In the genomic region with DNA sequence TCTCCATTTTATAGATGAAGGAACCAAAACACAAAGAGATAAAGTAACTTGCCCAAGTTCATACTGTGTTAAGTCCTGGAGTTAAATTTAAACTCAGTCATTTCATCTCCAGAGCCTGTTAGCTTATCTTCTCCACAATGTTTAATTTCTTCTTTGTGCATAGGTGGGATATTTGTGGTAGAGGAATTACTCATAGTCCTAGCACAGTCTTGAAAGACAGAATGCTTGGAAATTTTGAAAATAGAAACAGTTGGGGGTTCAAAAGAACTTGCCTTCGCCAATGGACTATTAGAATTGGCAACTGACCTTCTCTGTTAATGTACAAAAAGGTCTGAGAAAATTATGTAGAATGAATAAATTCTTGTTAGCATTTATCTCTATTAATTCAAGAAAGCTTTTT, we compare ENCODE assay signal across 22 cellular contexts.
A peak's percentile ranks its signal among the peaks of the same experiment; 100 is the strongest.
DNase-seq lines count a peak whose midpoint lies in the region; ATAC-seq, FAIRE-seq and TF ChIP-seq lines count a peak whose summit lies in the region.
"Had no signal": no experiment of that assay in that cellular context is flagged by ENCODE, and none has a peak within 500 bp of the region (broad histone marks: within the 10 kb centered on the region; RNA-seq: fewer than 3 reads in every experiment).

No MANE protein-coding gene starts in this region.

- no peak for TF ChIP-seq POLR2A in esophagus squamous epithelium (IDR thresholded peaks at IDR 0.05)

- TF ChIP-seq CTCF in astrocyte (IDR thresholded peaks at IDR 0.05; ENCODE audit: insufficient read depth, low read depth, low read length) (no peak), esophagus squamous epithelium (IDR thresholded peaks at IDR 0.05) (no peak)

- intact Hi-C loops in esophagus squamous epithelium (cut with DNase I), result no loop called here

- H3K9me3 ChIP-seq in astrocyte (ENCODE audit: insufficient read depth, low read depth, low read length) (no peaks in the 10 kb centered on the region), esophagus squamous epithelium (no peaks in the 10 kb centered on the region)
- H3K9me3 ChIP-seq: BLaER1 had no signal

- no peaks in the 10 kb centered on the region for H3K36me3 Mint-ChIP-seq in astrocyte (ENCODE audit: low read depth, unreplicated experiment)
- H3K36me3 Mint-ChIP-seq: CD14-positive monocyte; CD4-positive, alpha-beta memory T cell had no signal

- H4K20me1 ChIP-seq in astrocyte (ENCODE audit: insufficient read depth, low read length), result no peaks in the 10 kb centered on the region
- H4K20me1 ChIP-seq: BLaER1 had no signal

- H3K4me1 ChIP-seq in astrocyte (ENCODE audit: insufficient read depth, low read length) (peaks cover 9% of the 10 kb centered on the region), esophagus squamous epithelium (no peaks in the 10 kb centered on the region)
- H3K4me1 ChIP-seq: BLaER1 had no signal

- H3K27me3 ChIP-seq in astrocyte (ENCODE audit: insufficient read depth, low read length) (no peaks in the 10 kb centered on the region), esophagus squamous epithelium (no peaks in the 10 kb centered on the region)
- H3K27me3 ChIP-seq: BLaER1 had no signal

- H2AFZ ChIP-seq in astrocyte (ENCODE audit: low read depth, low read length), result no peak overlapping the region
- H2AFZ ChIP-seq: GM23338 had no signal

- H3K4me1 Mint-ChIP-seq in astrocyte (ENCODE audit: low read depth, unreplicated experiment), result peaks cover 26% of the 10 kb centered on the region
- H3K4me1 Mint-ChIP-seq: CD14-positive monocyte; CD4-positive, alpha-beta memory T cell; GM23338 had no signal

- ATAC-seq in GM21360 (IDR thresholded peaks at IDR 0.05; ENCODE audit: unreplicated experiment) (no peak), GM18498 (IDR thresholded peaks at IDR 0.05; ENCODE audit: unreplicated experiment) (no peak)
- ATAC-seq: GM23338 had no signal

- H3K9ac ChIP-seq in astrocyte (ENCODE audit: low read length), result no peak overlapping the region
- H3K9ac ChIP-seq: BLaER1 had no signal

- H3K36me3 ChIP-seq in astrocyte (ENCODE audit: insufficient read depth, low read length) (no peaks in the 10 kb centered on the region), esophagus squamous epithelium (no peaks in the 10 kb centered on the region)
- H3K36me3 ChIP-seq: BLaER1 had no signal

- no peaks in the 10 kb centered on the region for H3K27me3 Mint-ChIP-seq in astrocyte (ENCODE audit: low read depth, unreplicated experiment)
- H3K27me3 Mint-ChIP-seq: CD4-positive, alpha-beta memory T cell had no signal

- peak overlapping the region; percentile 20 for H3K4me2 ChIP-seq in astrocyte (ENCODE audit: low read length)
- H3K4me2 ChIP-seq: BLaER1, GM23338 had no signal

- 37 to 57% methylated on average over 1 of the region's 1 CpG for WGBS in esophagus squamous epithelium, 2 donors

- H3K27ac ChIP-seq in astrocyte (ENCODE audit: low read depth, low read length) (peak overlapping the region; percentile 27), esophagus squamous epithelium (no peak overlapping the region)
- H3K27ac ChIP-seq: BLaER1, HL-60 had no signal

- DNase-seq in HT1080 (ENCODE audit: low read depth) (peak; percentile 14), astrocyte (ENCODE audit: low read depth) (peak; percentile 49), cerebellar cortex (ENCODE audit: low spot score) (peak; percentile 35), renal cortical epithelial cell (ENCODE audit: low read depth) (peak; percentile 1), kidney tubule cell (ENCODE audit: low spot score) (no peak), esophagus squamous epithelium (lab: John Stamatoyannopoulos, UW) (no peak)
- DNase-seq: 8988T; CD4-positive, alpha-beta memory T cell; DMS153; DMS79; GF-D8; HCEC 1CT; IMR-90 had no signal

- no peak overlapping the region for H3K4me3 Mint-ChIP-seq in astrocyte (ENCODE audit: unreplicated experiment)
- H3K4me3 Mint-ChIP-seq: CD14-positive monocyte; CD4-positive, alpha-beta memory T cell; GM23338 had no signal

- H3K79me2 ChIP-seq in astrocyte (ENCODE audit: insufficient read depth, low read length), result no peaks in the 10 kb centered on the region

- FAIRE-seq in astrocyte (lab: Jason Lieb, UNC), result no peak
- FAIRE-seq: GM19239, H54, HTR-8/SVneo had no signal

- H3K27ac Mint-ChIP-seq in astrocyte (ENCODE audit: unreplicated experiment), result peak overlapping the region; percentile 99
- H3K27ac Mint-ChIP-seq: CD14-positive monocyte; CD4-positive, alpha-beta memory T cell; GM23338 had no signal

- no peaks in the 10 kb centered on the region for H3K9me3 Mint-ChIP-seq in astrocyte (ENCODE audit: unreplicated experiment)
- H3K9me3 Mint-ChIP-seq: GM23338 had no signal

- no peak overlapping the region for H3K4me3 ChIP-seq in astrocyte (ENCODE audit: insufficient read depth, low read depth, low read length)
- H3K4me3 ChIP-seq in esophagus squamous epithelium, result no peak overlapping the region
- H3K4me3 ChIP-seq: BLaER1, GM23338 had no signal

Comparison
In these comparisons a context has a peak if more than half of its experiments do, and no peak if none do; other contexts are left out.
1. DNase-seq: peak in HT1080 (single experiment), astrocyte (single experiment), cerebellar cortex (single experiment) and renal cortical epithelial cell (single experiment); none in kidney tubule cell (single experiment) and esophagus squamous epithelium (single experiment).